Comparison of ENCODE assay signal across 6 cellular contexts in the genomic region with DNA sequence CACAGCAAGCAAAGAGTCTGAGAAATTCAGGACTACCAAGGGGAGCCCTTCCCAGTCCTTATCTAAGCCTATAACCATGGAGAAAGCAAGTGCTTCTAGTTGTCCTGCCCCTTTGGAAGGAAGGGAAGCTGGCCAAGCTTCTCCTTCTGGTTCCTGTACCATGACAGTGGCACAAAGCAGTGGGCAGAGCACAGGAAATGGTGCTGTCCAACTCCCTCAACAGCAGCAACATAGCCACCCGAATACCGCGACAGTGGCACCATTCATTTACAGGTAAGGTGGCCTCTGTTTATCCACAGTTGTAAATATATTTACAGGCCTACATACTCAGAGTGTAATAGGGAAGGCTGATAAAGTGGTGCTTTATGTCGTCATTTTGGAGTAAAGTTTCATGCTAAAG.
"Had no signal": no experiment of that assay in that cellular context is flagged by ENCODE, and none has a peak within 500 bp of the region (broad histone marks: within the 10 kb centered on the region; RNA-seq: fewer than 3 reads in every experiment).

No MANE protein-coding gene starts in this region.

- H3K4me2 ChIP-seq: KMS-11 had no signal

- H3K27ac ChIP-seq: KMS-11 had no signal

- H3K4me1 Mint-ChIP-seq: H9 had no signal

- H3K4me3 Mint-ChIP-seq: H9 had no signal

- DNase-seq: GOT3, H9, HCEC 1CT, IMR-90, KBM-7 had no signal

- H3K9me3 Mint-ChIP-seq: H9 had no signal
